1 cellular context compared by ENCODE assay signal in the genomic region with DNA sequence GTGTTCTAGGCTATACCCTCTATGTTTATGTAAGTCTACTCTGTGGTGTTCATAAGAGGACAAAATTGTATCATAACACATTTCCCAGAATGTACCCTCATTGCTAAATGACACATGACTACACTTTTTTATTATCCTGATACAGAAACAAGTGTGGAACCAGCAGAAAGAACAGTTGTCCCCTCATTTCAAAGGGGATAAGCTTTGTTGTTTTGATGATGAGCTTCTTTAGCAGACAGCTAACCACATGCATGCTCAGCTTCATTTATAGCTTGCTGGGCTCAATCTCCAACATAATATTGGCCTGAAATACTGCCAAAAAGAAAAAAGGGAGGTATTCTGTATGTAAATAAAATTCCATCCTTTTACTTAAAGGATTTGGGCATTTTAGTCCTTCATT.
TF ChIP-seq lines count a peak whose summit lies in the region.

No MANE protein-coding gene starts in this region.

TF ChIP-seq in IMR-90, 13 proteins besides CTCF, POLR2A, EP300 and RAD21 (continued from another document):
- TF ChIP-seq FOS (IDR thresholded peaks at IDR 0.05; ENCODE audit: low read depth, low read length) (no peak), CHD1 (IDR thresholded peaks at IDR 0.05; ENCODE audit: low read depth, low read length) (no peak), RCOR1 (IDR thresholded peaks at IDR 0.05; ENCODE audit: insufficient replicate concordance, low read length) (no peak)
- TF ChIP-seq, protein P1, sequence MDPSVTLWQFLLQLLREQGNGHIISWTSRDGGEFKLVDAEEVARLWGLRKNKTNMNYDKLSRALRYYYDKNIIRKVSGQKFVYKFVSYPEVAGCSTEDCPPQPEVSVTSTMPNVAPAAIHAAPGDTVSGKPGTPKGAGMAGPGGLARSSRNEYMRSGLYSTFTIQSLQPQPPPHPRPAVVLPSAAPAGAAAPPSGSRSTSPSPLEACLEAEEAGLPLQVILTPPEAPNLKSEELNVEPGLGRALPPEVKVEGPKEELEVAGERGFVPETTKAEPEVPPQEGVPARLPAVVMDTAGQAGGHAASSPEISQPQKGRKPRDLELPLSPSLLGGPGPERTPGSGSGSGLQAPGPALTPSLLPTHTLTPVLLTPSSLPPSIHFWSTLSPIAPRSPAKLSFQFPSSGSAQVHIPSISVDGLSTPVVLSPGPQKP (IDR thresholded peaks at IDR 0.05; ENCODE audit: borderline replicate concordance, low read depth, low read length) = no peak
